23 cellular contexts compared by ENCODE assay signal in the genomic region with DNA sequence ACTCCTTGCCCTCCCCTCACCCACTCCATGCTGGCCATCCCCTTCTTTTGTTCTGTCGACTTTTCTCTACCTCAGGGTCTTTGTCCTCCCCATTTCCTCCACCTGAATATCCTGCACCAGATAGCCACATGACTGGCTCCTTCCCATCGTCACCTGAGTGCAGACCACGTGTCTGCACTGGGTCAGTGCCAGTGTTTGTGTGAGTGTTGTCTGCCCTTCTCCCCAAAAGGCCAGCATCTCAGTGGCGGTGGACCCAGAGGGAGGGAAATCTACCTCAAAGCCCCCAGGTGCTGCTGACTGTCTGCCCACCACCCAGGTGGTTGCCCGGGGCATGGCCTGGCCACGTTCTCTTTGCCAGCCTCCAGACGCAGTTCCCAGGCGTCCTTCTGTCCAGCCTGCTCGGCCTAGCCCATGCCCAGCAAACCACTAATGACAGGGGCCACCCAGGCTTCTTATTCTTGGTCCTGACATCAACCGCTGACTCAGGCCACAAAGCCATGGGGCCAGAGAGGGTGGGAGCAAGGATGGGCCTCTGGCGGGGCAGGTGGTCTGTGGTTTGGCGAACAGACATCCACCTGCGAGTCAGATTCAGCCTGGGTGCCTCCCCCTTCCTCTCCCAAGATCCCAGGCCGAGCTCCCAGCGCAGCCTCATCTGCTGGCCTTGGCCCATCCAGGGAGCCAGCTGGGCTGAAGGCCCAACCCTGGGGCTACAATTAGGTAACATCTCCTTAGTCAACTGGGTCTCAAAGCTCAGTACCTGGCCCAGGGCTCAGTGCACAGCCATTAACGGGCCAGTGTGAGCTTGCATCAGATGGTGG. TPM values are rescaled to one million over a fixed set of nuclear protein-coding genes. Genes with fewer than 3 reads are reported as not detected.
DNase-seq lines count a peak whose midpoint lies in the region; ATAC-seq and TF ChIP-seq lines count a peak whose summit lies in the region.
"Had no signal": no experiment of that assay in that cellular context is flagged by ENCODE, and none has a peak within 500 bp of the region (broad histone marks: within the 10 kb centered on the region; RNA-seq: fewer than 3 reads in every experiment).

No MANE protein-coding gene starts in this region.

- H3K27me3 Mint-ChIP-seq in MCF 10A (ENCODE audit: insufficient read depth, unreplicated experiment) = no peaks in the 10 kb centered on the region
- no peaks in the 10 kb centered on the region for H3K27me3 Mint-ChIP-seq in naive thymus-derived CD8-positive, alpha-beta T cell
- H3K27me3 Mint-ChIP-seq: activated naive CD8-positive, alpha-beta T cell treated with anti-CD3 and anti-CD28 coated beads, Interleukin-2, amount 10 ng/mL, durations not matched to agents 7 days and 5 days; brain had no signal

- H3K9me3 ChIP-seq in BLaER1 treated with 17β-estradiol and CSF1 and Interleukin-3, amounts not matched to agents 10 nM and 100 nM (replicated peaks in 1 of 11) = peaks cover 11 to 19% (median 14%) of the 10 kb centered on the region in 11 experiments
- H3K9me3 ChIP-seq in MG63 = no peaks in the 10 kb centered on the region
- H3K9me3 ChIP-seq: pancreas had no signal

- no peak for ATAC-seq in naive thymus-derived CD8-positive, alpha-beta T cell
- ATAC-seq in HG03354 (IDR thresholded peaks at IDR 0.05; ENCODE audit: poor library complexity, severe bottlenecking, unreplicated experiment) = no peak
- ATAC-seq: CD8-positive, alpha-beta T cell; K562; Panc1; pancreas; sciatic nerve had no signal

- H3K27ac ChIP-seq in BLaER1 treated with 17β-estradiol and CSF1 and Interleukin-3, amounts not matched to agents 10 nM and 100 nM = peak overlapping the region in 10 of 11 experiments; percentile 33 to 94 (median 75); a peak in 19 of 22 replicates
- H3K27ac ChIP-seq: coronary artery, pancreas, tibial nerve had no signal

- H3K4me3 ChIP-seq in BLaER1 treated with 17β-estradiol and CSF1 and Interleukin-3, amounts not matched to agents 10 nM and 100 nM = peak overlapping the region in 3 of 10 experiments; percentile 15 to 34 (median 21); a peak in 4 of 20 replicates
- no peak overlapping the region for H3K4me3 ChIP-seq in MG63
- H3K4me3 ChIP-seq: coronary artery, K562, lung, pancreas, tibial nerve had no signal

- H3K4me3 Mint-ChIP-seq in MCF 10A (ENCODE audit: unreplicated experiment) = no peak overlapping the region
- H3K4me3 Mint-ChIP-seq in naive thymus-derived CD8-positive, alpha-beta T cell = no peak overlapping the region
- H3K4me3 Mint-ChIP-seq: activated naive CD8-positive, alpha-beta T cell treated with anti-CD3 and anti-CD28 coated beads, Interleukin-2, amount 10 ng/mL, durations not matched to agents 7 days and 5 days; CD8-positive, alpha-beta T cell had no signal

- CTCF ChIA-PET in MCF 10A (lab: Yijun Ruan, JAX) = interaction anchor here (0.5 kb wide), 1 partner anchor 1025 kb away, joined by 3 read pairs; no protein-coding TSS in a partner anchor

- POLR2A ChIA-PET in MCF 10A (lab: Yijun Ruan, JAX) = interaction anchor here (0.8 to 1.2 kb wide), 2 partner anchors 10 to 20 kb away, joined by 3 to 4 read pairs; no protein-coding TSS in a partner anchor
- POLR2A ChIA-PET in naive thymus-derived CD8-positive, alpha-beta T cell (lab: Charles Lee) = interaction anchor here (0.9 to 1.5 kb wide), 5 partner anchors 8 to 174 kb away, joined by 3 to 7 read pairs (median 3); no protein-coding TSS in a partner anchor

- H4K20me1 ChIP-seq in BLaER1 treated with 17β-estradiol and CSF1 and Interleukin-3, amounts not matched to agents 10 nM and 100 nM = no peaks in the 10 kb centered on the region; a peak in 1 of 22 replicates

- H3K9me3 Mint-ChIP-seq in MCF 10A (ENCODE audit: unreplicated experiment) = no peaks in the 10 kb centered on the region
- no peaks in the 10 kb centered on the region for H3K9me3 Mint-ChIP-seq in naive thymus-derived CD8-positive, alpha-beta T cell
- H3K9me3 Mint-ChIP-seq: CD8-positive, alpha-beta T cell had no signal

- peak overlapping the region; percentile 55 to 87 (median 78) for H3K4me2 ChIP-seq in BLaER1 treated with 17β-estradiol and CSF1 and Interleukin-3, amounts not matched to agents 10 nM and 100 nM

- H3K27ac Mint-ChIP-seq in MCF 10A (ENCODE audit: low read depth, unreplicated experiment) = no peak overlapping the region
- peak overlapping the region in 6 of 10 donors; percentile 25 to 82 (median 38) for H3K27ac Mint-ChIP-seq in naive thymus-derived CD8-positive, alpha-beta T cell
- H3K27ac Mint-ChIP-seq: activated naive CD8-positive, alpha-beta T cell treated with anti-CD3 and anti-CD28 coated beads, Interleukin-2, amount 10 ng/mL, durations not matched to agents 7 days and 5 days; CD8-positive, alpha-beta T cell had no signal

- TF ChIP-seq CTCF in MCF 10A (IDR thresholded peaks at IDR 0.05; ENCODE audit: unreplicated experiment) = no peak

- intact Hi-C loops in MCF 10A (cut with micrococcal nuclease) = loop anchor here (10.0 kb wide), 1 partner anchor 185 kb away; no protein-coding TSS in a partner anchor

- peaks cover 17% of the 10 kb centered on the region for H3K4me1 Mint-ChIP-seq in MCF 10A (ENCODE audit: insufficient read depth, unreplicated experiment)
- peaks cover 25 to 75% (median 63%) of the 10 kb centered on the region in 4 donors for H3K4me1 Mint-ChIP-seq in naive thymus-derived CD8-positive, alpha-beta T cell

- no peaks in the 10 kb centered on the region for H3K36me3 ChIP-seq in BLaER1 treated with 17β-estradiol and CSF1 and Interleukin-3, amounts not matched to agents 10 nM and 100 nM
- no peaks in the 10 kb centered on the region for H3K36me3 ChIP-seq in MG63
- H3K36me3 ChIP-seq: pancreas, tibial nerve had no signal

- peaks cover 5% of the 10 kb centered on the region for H3K36me3 Mint-ChIP-seq in MCF 10A (ENCODE audit: insufficient read depth, unreplicated experiment)
- no peaks in the 10 kb centered on the region for H3K36me3 Mint-ChIP-seq in naive thymus-derived CD8-positive, alpha-beta T cell
- H3K36me3 Mint-ChIP-seq: brain; CD8-positive, alpha-beta T cell had no signal

- no peaks in the 10 kb centered on the region for H3K27me3 ChIP-seq in BLaER1 treated with 17β-estradiol and CSF1 and Interleukin-3, amounts not matched to agents 10 nM and 100 nM
- H3K27me3 ChIP-seq in MG63 = no peaks in the 10 kb centered on the region
- H3K27me3 ChIP-seq: pancreas, tibial nerve had no signal

- DNase-seq in MG63 (peak; percentile 50), MCF 10A (ENCODE audit: unreplicated experiment) (peak; percentile 93), medulla oblongata (ENCODE audit: extremely low spot score) (no peak), SHP77 treated with DMSO at 0.1 percent for 48 hours (lab: John Stamatoyannopoulos, UW) (no peak), NCI-H1417 treated with DMSO at 0.1 percent for 48 hours (lab: John Stamatoyannopoulos, UW) (no peak)
- no peak for DNase-seq in naive thymus-derived CD8-positive, alpha-beta T cell
- DNase-seq: activated naive CD8-positive, alpha-beta T cell treated with anti-CD3 and anti-CD28 coated beads, Interleukin-2, amount 10 ng/mL, durations not matched to agents 7 days and 5 days; kidney; NCI-H187 treated with DMSO at 0.1 percent for 48 hours; NCI-H2227 treated with DMSO at 0.1 percent for 48 hours; stimulated activated naive CD4-positive, alpha-beta T cell had no signal

- no TSS peak for BruUV-seq in MCF 10A (replicated peaks; lab: Mats Ljungman, UMichigan)

- H3K9ac ChIP-seq in BLaER1 treated with 17β-estradiol and CSF1 and Interleukin-3, amounts not matched to agents 10 nM and 100 nM = peak overlapping the region in 4 of 11 experiments; percentile 41 to 67 (median 60); a peak in 10 of 22 replicates

- H3K4me1 ChIP-seq in BLaER1 treated with 17β-estradiol and CSF1 and Interleukin-3, amounts not matched to agents 10 nM and 100 nM = peaks cover 81 to 99% (median 94%) of the 10 kb centered on the region in 10 experiments

RNA-seq across cellular contexts. Expression of gene NINJ1, which starts 5.5 kb away (rescaled TPM):
- total RNA-seq in MG63 (2014; rRNA removed; shearing (Covaris generic); ENCODE audit: low replicate concordance) = 22.5 and 71.0 TPM in 2 replicates
- 51.0 and 64.7 TPM in 2 replicates for total RNA-seq in MCF 10A (2022)
- 10 to 100 TPM; 33.8 to 35.6 TPM for total RNA-seq in naive thymus-derived CD8-positive, alpha-beta T cell
- 10 to 100 TPM; 78.5 to 97.6 (median 96.0) TPM for polyA plus RNA-seq in naive thymus-derived CD8-positive, alpha-beta T cell

RNA-seq across cellular contexts. Expression of gene CARD19, which starts 43.6 kb away (rescaled TPM):
- 77.4 and 103 TPM in 2 replicates for total RNA-seq in MG63 (2014; rRNA removed; shearing (Covaris generic); ENCODE audit: low replicate concordance)
- 34.4 and 36.6 TPM in 2 replicates for total RNA-seq in MCF 10A (2022)
- 10 to 100 TPM; 68.9 to 71.2 TPM for total RNA-seq in naive thymus-derived CD8-positive, alpha-beta T cell
- polyA plus RNA-seq in naive thymus-derived CD8-positive, alpha-beta T cell = 10 to 100 TPM; 56.3 to 62.9 (median 56.9) TPM

RNA-seq across cellular contexts. Expression of gene WNK2, which starts 44.4 kb away (rescaled TPM):
- 0.17 and 1.1 TPM in 2 replicates for total RNA-seq in MG63 (2014; rRNA removed; shearing (Covaris generic); ENCODE audit: low replicate concordance)
- total RNA-seq in MCF 10A (2022) = 0.07 and 0.29 TPM in 2 replicates
- total RNA-seq in naive thymus-derived CD8-positive, alpha-beta T cell = under 1 TPM in 1 of 2 experiments, not detected in 1; 0.27 TPM
- polyA plus RNA-seq in naive thymus-derived CD8-positive, alpha-beta T cell = not detected
- total RNA-seq: endothelial cell of umbilical vein had no signal
- polyA plus RNA-seq: endothelial cell of umbilical vein had no signal

Comparison
In these comparisons a context has a peak if more than half of its experiments do, and no peak if none do; other contexts are left out.
1. DNase-seq: peak in MG63 (single experiment) and MCF 10A (single experiment); none in naive thymus-derived CD8-positive, alpha-beta T cell (0 of 10), medulla oblongata (single experiment), SHP77 treated with DMSO at 0.1 percent for 48 hours (single experiment) and NCI-H1417 treated with DMSO at 0.1 percent for 48 hours (single experiment).